In the genomic region with DNA sequence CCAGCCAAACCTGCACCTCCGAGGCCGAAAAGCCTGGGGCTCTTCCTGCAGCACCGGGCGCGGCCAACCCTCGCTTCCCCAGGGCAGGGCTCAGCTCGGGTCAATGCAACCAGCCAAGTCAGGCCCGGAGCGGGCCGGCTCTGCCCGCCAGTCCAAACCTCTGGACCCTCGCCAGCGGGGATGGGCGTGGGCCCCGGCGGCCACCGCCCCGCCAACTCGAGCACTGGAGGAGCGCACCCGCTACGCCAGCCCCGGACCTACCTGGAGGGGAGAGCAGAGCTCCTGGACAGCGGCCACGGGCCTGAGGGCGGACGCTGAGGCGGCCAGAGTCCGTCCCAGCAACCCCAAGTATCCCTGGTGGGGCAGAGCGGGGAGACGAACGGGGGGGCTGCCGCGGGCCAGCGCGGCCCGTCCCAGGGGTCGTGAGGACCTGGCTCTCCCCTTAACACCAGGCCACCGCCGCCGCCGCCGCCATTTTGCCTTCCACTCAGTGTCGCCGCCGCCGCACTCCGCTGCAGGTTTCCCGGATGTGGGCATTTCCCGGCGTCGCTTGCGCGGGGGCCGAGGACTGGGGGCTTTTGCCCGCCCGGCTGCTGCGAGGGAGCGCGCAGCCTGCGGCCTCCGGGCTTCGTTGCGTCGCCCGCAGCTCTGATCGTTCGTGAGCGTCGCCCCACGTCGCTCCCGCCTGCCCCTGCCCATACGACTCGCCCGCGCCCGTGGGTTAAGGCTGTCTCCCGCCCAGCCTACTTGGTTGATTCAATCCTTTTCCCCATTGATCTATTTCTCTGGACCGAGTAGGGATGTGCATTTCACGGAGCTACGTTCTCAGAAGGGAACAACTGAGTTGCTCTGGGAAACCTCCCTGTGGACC, we compare ENCODE assay signal across 1 cellular context.
A peak's percentile ranks its signal among the peaks of the same experiment; 100 is the strongest.
TF ChIP-seq lines count a peak whose summit lies in the region.

Gene LATS1, minus strand, starts transcription at position 514 of the 871 bp plus-strand sequence. CDS start 15,975 bp downstream, outside the sequence.

TF ChIP-seq in GM12878, 131 proteins besides CTCF, POLR2A, EP300 and RAD21 (continued from another document and continues in another):
- TF ChIP-seq TCF3 (IDR thresholded peaks at IDR 0.05; ENCODE audit: borderline replicate concordance, insufficient read depth, low read depth, low read length) (peak; percentile 77), BMI1 (IDR thresholded peaks at IDR 0.05; ENCODE audit: borderline replicate concordance) (no peak), BHLHE40 (IDR thresholded peaks at IDR 0.05; ENCODE audit: borderline replicate concordance in 1 of 2, low read depth in 2 of 2, low read length in 1 of 2) (peak; percentile 8 to 58; a peak in 1 of 4 replicates), RUNX3 (IDR thresholded peaks at IDR 0.05; ENCODE audit: low read length) (peak; percentile 91), PAX5 (IDR thresholded peaks at IDR 0.05; ENCODE audit: borderline replicate concordance, low read depth, low read length) (peak; percentile 76; the same call in 1 of the 2 replicates), RFX5 (IDR thresholded peaks at IDR 0.05; ENCODE audit: low read depth, low read length) (no peak), CUX1 (IDR thresholded peaks at IDR 0.05; ENCODE audit: insufficient replicate concordance, low read depth, low read length) (no peak), ZBTB40 (IDR thresholded peaks at IDR 0.05; ENCODE audit: borderline replicate concordance) (peak; percentile 91), MAX (IDR thresholded peaks at IDR 0.05; ENCODE audit: low read depth, low read length) (peak; percentile 9; the same call in 1 of the 2 replicates), PML (IDR thresholded peaks at IDR 0.05; ENCODE audit: low read length) (peak; percentile 93), HDGF (IDR thresholded peaks at IDR 0.05) (peak; percentile 41; the same call in 1 of the 2 replicates), SREBF1 (IDR thresholded peaks at IDR 0.05; ENCODE audit: low read length) (no peak), ZNF24 (IDR thresholded peaks at IDR 0.05) (peak; percentile 43; the same call in 1 of the 2 replicates), TARDBP (IDR thresholded peaks at IDR 0.05; ENCODE audit: borderline replicate concordance) (peak; percentile 67; the same call in 1 of the 2 replicates), ATF7 (IDR thresholded peaks at IDR 0.05; ENCODE audit: low read depth) (no peak), CBFB (IDR thresholded peaks at IDR 0.05; ENCODE audit: low read depth) (peak; percentile 63; the same call in 1 of the 2 replicates)
- TF ChIP-seq, protein P1, sequence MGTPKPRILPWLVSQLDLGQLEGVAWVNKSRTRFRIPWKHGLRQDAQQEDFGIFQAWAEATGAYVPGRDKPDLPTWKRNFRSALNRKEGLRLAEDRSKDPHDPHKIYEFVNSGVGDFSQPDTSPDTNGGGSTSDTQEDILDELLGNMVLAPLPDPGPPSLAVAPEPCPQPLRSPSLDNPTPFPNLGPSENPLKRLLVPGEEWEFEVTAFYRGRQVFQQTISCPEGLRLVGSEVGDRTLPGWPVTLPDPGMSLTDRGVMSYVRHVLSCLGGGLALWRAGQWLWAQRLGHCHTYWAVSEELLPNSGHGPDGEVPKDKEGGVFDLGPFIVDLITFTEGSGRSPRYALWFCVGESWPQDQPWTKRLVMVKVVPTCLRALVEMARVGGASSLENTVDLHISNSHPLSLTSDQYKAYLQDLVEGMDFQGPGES (IDR thresholded peaks at IDR 0.05): no peak; the same call in 1 of the 2 replicates
- TF ChIP-seq, protein P2, sequence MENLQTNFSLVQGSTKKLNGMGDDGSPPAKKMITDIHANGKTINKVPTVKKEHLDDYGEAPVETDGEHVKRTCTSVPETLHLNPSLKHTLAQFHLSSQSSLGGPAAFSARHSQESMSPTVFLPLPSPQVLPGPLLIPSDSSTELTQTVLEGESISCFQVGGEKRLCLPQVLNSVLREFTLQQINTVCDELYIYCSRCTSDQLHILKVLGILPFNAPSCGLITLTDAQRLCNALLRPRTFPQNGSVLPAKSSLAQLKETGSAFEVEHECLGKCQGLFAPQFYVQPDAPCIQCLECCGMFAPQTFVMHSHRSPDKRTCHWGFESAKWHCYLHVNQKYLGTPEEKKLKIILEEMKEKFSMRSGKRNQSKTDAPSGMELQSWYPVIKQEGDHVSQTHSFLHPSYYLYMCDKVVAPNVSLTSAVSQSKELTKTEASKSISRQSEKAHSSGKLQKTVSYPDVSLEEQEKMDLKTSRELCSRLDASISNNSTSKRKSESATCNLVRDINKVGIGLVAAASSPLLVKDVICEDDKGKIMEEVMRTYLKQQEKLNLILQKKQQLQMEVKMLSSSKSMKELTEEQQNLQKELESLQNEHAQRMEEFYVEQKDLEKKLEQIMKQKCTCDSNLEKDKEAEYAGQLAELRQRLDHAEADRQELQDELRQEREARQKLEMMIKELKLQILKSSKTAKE (IDR thresholded peaks at IDR 0.05; ENCODE audit: low read depth, poor library complexity, severe bottlenecking): no peak
- TF ChIP-seq, protein P3, sequence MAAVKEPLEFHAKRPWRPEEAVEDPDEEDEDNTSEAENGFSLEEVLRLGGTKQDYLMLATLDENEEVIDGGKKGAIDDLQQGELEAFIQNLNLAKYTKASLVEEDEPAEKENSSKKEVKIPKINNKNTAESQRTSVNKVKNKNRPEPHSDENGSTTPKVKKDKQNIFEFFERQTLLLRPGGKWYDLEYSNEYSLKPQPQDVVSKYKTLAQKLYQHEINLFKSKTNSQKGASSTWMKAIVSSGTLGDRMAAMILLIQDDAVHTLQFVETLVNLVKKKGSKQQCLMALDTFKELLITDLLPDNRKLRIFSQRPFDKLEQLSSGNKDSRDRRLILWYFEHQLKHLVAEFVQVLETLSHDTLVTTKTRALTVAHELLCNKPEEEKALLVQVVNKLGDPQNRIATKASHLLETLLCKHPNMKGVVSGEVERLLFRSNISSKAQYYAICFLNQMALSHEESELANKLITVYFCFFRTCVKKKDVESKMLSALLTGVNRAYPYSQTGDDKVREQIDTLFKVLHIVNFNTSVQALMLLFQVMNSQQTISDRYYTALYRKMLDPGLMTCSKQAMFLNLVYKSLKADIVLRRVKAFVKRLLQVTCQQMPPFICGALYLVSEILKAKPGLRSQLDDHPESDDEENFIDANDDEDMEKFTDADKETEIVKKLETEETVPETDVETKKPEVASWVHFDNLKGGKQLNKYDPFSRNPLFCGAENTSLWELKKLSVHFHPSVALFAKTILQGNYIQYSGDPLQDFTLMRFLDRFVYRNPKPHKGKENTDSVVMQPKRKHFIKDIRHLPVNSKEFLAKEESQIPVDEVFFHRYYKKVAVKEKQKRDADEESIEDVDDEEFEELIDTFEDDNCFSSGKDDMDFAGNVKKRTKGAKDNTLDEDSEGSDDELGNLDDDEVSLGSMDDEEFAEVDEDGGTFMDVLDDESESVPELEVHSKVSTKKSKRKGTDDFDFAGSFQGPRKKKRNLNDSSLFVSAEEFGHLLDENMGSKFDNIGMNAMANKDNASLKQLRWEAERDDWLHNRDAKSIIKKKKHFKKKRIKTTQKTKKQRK (IDR thresholded peaks at IDR 0.05; ENCODE audit: low read depth, low read length): no peak
- TF ChIP-seq, protein P4, sequence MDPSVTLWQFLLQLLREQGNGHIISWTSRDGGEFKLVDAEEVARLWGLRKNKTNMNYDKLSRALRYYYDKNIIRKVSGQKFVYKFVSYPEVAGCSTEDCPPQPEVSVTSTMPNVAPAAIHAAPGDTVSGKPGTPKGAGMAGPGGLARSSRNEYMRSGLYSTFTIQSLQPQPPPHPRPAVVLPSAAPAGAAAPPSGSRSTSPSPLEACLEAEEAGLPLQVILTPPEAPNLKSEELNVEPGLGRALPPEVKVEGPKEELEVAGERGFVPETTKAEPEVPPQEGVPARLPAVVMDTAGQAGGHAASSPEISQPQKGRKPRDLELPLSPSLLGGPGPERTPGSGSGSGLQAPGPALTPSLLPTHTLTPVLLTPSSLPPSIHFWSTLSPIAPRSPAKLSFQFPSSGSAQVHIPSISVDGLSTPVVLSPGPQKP (IDR thresholded peaks at IDR 0.05; ENCODE audit: low read depth, low read length): no peak
- TF ChIP-seq, protein P5, sequence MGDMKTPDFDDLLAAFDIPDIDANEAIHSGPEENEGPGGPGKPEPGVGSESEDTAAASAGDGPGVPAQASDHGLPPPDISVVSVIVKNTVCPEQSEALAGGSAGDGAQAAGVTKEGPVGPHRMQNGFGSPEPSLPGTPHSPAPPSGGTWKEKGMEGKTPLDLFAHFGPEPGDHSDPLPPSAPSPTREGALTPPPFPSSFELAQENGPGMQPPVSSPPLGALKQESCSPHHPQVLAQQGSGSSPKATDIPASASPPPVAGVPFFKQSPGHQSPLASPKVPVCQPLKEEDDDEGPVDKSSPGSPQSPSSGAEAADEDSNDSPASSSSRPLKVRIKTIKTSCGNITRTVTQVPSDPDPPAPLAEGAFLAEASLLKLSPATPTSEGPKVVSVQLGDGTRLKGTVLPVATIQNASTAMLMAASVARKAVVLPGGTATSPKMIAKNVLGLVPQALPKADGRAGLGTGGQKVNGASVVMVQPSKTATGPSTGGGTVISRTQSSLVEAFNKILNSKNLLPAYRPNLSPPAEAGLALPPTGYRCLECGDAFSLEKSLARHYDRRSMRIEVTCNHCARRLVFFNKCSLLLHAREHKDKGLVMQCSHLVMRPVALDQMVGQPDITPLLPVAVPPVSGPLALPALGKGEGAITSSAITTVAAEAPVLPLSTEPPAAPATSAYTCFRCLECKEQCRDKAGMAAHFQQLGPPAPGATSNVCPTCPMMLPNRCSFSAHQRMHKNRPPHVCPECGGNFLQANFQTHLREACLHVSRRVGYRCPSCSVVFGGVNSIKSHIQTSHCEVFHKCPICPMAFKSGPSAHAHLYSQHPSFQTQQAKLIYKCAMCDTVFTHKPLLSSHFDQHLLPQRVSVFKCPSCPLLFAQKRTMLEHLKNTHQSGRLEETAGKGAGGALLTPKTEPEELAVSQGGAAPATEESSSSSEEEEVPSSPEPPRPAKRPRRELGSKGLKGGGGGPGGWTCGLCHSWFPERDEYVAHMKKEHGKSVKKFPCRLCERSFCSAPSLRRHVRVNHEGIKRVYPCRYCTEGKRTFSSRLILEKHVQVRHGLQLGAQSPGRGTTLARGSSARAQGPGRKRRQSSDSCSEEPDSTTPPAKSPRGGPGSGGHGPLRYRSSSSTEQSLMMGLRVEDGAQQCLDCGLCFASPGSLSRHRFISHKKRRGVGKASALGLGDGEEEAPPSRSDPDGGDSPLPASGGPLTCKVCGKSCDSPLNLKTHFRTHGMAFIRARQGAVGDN (IDR thresholded peaks at IDR 0.05): peak; percentile 95
